1 cellular context compared by ENCODE assay signal in genomic region chr5:91495699-91496098, GRCh38.
A peak's percentile ranks its signal among the peaks of the same experiment; 100 is the strongest.
TF ChIP-seq lines count a peak whose summit lies in the region.

No MANE protein-coding gene starts in this region.

TF ChIP-seq in HEK293, 187 proteins besides CTCF, POLR2A, EP300 and RAD21 (continued from another document):
- no peak for TF ChIP-seq ZBTB44 (tag by site-specific recombination; IDR thresholded peaks at IDR 0.05)
- TF ChIP-seq ZFHX2 (tag by site-specific recombination; conservative IDR thresholded peaks at IDR 0.05) = peak; percentile 51; the same call in 1 of the 2 replicates
- TF ChIP-seq GFI1B (tag by site-specific recombination; IDR thresholded peaks at IDR 0.05) = no peak
- no peak for TF ChIP-seq HOXA7 (CRISPR knock-in tag; IDR thresholded peaks at IDR 0.05; ENCODE audit: borderline replicate concordance)
- TF ChIP-seq ZNF654 (tag by site-specific recombination; IDR thresholded peaks at IDR 0.05; ENCODE audit: low read depth) = no peak
- no peak for TF ChIP-seq GLIS2 (tag by site-specific recombination; IDR thresholded peaks at IDR 0.05)
- no peak for TF ChIP-seq KLF8 (tag by site-specific recombination; IDR thresholded peaks at IDR 0.05)
- no peak for TF ChIP-seq ZEB2 (tag by site-specific recombination; IDR thresholded peaks at IDR 0.05)
TF ChIP-seq in HEK293: peak in this region for 3.
